ENCODE assay signal across 1 cellular context in the genomic region with DNA sequence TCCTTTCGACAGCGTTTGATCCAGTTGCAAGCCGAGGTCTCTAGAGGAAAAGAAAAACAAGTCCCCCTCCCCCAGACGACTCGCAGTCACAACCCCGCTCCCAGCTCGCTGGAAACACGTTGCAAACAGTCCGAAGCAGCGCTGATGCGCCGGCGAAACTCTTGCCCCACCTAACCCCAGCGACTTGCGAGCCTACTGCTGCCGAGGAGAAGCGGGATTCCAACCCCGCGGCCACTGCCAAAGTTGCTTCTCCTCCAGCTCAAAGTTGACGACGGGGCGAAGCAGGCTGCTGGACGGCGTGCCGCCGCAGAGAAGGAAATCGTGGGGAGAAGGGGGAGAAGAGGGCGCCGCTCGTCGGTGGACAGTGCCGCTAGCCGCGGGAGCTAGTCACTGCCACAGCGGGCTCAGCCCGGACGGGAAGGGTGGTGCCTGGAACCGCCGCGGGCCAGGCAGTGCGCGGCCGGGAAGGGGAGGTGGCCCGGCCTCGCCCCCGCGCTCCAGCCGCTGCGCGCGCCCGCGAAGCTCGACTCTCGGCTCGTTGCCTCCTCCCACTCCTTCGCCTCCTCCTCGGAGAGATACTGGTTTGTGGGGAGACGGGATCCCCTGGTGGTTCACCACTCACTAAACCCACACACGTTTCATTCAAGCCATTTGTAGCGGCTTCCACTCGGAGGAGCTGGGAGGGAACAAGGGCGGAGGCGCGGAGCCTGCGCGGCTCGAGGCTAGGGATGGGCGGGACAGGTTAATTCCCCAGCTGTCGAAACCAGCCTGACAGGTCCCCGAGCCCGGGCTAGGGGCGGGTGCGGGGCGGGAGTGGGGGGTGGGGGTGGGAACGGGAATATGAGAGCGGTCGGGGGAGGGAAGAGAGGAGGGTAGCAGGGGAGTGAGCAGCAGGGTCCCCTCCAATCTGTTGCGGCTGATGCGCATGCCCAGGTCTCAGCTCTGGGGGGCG.
TF ChIP-seq lines count a peak whose summit lies in the region.

TSS of gene GPR37 (minus strand) at position 392 of the 952 bp plus-strand sequence. CDS start 816 bp downstream, outside the sequence.

TF ChIP-seq in IMR-90, 13 proteins besides CTCF, POLR2A, EP300 and RAD21 (continued from another document):
- TF ChIP-seq MAFK (IDR thresholded peaks at IDR 0.05; ENCODE audit: low read depth, low read length) (no peak), FOS (IDR thresholded peaks at IDR 0.05; ENCODE audit: low read depth, low read length) (no peak)
